In genomic region chr10:127021771-127022170, GRCh38 we compare ENCODE assay signal across 13 cellular contexts.
DNase-seq lines count a peak whose midpoint lies in the region; ATAC-seq lines count a peak whose summit lies in the region.
"Had no signal": no experiment of that assay in that cellular context is flagged by ENCODE, and none has a peak within 500 bp of the region (broad histone marks: within the 10 kb centered on the region; RNA-seq: fewer than 3 reads in every experiment).

No MANE protein-coding gene starts in this region.

- ATAC-seq in sciatic nerve: no peak
- ATAC-seq in HG03196 (IDR thresholded peaks at IDR 0.05; ENCODE audit: unreplicated experiment): no peak
- ATAC-seq: A549; CD8-positive, alpha-beta T cell had no signal

- DNase-seq in left kidney (ENCODE audit: low read depth, low spot score) (peak; percentile 73), mesenteric fat pad (ENCODE audit: low spot score) (peak; percentile 65), sciatic nerve (ENCODE audit: low spot score) (peak; percentile 31), SW 1271 (lab: John Stamatoyannopoulos, UW) (no peak)
- DNase-seq: AML-193; Caco-2; Calu3; CD4-positive, alpha-beta T cell; DMS79 treated with DMSO at 0.1 percent for 48 hours; GF-D8 had no signal

- intact Hi-C loops in sciatic nerve (cut with DNase I): no loop called here

Comparison
In these comparisons a context has a peak if more than half of its experiments do, and no peak if none do; other contexts are left out.
1. DNase-seq: peak in left kidney (single experiment), mesenteric fat pad (single experiment) and sciatic nerve (single experiment); none in SW 1271 (0 of 2).